In the genomic region with DNA sequence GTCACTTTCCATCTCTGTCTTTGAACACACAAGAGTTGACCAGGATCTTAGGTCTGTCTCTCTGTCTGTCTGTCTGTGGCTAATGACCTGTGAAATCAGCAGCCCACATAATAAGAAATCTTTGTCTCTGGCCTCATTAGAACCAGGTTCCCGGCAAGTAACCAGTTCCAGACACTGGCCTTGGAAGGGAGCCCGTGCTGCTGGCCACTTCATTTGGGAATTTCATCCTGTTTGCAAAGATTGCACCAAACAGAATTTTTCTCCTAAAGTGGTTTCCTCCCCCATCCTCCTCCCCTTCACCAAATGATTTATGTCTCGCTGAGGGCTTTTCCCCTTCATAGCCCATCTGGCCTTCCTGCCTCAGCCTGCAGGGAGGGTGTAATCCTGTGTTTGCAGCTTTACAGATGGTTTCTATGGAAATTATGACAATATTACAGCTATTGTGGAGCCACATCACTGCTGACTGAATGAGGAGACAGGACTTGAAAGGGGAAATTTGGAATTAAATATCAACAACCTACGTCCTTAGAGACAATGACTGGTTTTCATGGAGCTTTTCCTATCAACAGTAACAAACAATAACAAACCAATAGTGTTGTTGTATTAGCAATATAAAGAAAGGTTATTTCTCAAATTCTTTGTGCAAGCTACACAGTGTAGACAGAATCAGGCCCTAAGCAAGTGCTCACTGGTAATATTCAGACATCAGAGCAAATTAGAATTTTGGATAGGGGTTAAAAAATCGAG, we compare ENCODE assay signal across 2 cellular contexts.
A peak's percentile ranks its signal among the peaks of the same experiment; 100 is the strongest.
TF ChIP-seq lines count a peak whose summit lies in the region.

No MANE protein-coding gene starts in this region.

TF ChIP-seq in endothelial cell of umbilical vein, 7 proteins besides CTCF, POLR2A, EP300 and RAD21:
- TF ChIP-seq, protein P1, sequence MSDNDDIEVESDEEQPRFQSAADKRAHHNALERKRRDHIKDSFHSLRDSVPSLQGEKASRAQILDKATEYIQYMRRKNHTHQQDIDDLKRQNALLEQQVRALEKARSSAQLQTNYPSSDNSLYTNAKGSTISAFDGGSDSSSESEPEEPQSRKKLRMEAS (IDR thresholded peaks at IDR 0.05; ENCODE audit: insufficient read depth, insufficient read length) = no peak
- TF ChIP-seq FOS (IDR thresholded peaks at IDR 0.05; ENCODE audit: borderline replicate concordance, insufficient read depth, low read length) (no peak), EZH2 (IDR thresholded peaks at IDR 0.05; ENCODE audit: borderline replicate concordance, low read depth, low read length, severe bottlenecking) (no peak), POLR2AphosphoS5 (IDR thresholded peaks at IDR 0.05; ENCODE audit: insufficient read depth, low read depth, low read length) (peak; percentile 37), MYC (IDR thresholded peaks at IDR 0.05; ENCODE audit: low read depth, low read length) (no peak), GATA2 (IDR thresholded peaks at IDR 0.05; ENCODE audit: insufficient read depth, insufficient read length, low read depth, low read length) (no peak), JUN (IDR thresholded peaks at IDR 0.05; ENCODE audit: borderline replicate concordance, insufficient read depth, insufficient read length, low read depth) (peak; percentile 78)

TF ChIP-seq in neural cell, 6 proteins besides CTCF, POLR2A, EP300 and RAD21:
- no peak for TF ChIP-seq TAF1 (IDR thresholded peaks at IDR 0.05; ENCODE audit: low read depth)
- TF ChIP-seq EZH2 (IDR thresholded peaks at IDR 0.05; ENCODE audit: borderline replicate concordance, insufficient read depth, low read length, poor library complexity, severe bottlenecking) = no peak
- peak; percentile 31 for TF ChIP-seq POLR2AphosphoS5 (IDR thresholded peaks at IDR 0.05)
- TF ChIP-seq, protein P2, sequence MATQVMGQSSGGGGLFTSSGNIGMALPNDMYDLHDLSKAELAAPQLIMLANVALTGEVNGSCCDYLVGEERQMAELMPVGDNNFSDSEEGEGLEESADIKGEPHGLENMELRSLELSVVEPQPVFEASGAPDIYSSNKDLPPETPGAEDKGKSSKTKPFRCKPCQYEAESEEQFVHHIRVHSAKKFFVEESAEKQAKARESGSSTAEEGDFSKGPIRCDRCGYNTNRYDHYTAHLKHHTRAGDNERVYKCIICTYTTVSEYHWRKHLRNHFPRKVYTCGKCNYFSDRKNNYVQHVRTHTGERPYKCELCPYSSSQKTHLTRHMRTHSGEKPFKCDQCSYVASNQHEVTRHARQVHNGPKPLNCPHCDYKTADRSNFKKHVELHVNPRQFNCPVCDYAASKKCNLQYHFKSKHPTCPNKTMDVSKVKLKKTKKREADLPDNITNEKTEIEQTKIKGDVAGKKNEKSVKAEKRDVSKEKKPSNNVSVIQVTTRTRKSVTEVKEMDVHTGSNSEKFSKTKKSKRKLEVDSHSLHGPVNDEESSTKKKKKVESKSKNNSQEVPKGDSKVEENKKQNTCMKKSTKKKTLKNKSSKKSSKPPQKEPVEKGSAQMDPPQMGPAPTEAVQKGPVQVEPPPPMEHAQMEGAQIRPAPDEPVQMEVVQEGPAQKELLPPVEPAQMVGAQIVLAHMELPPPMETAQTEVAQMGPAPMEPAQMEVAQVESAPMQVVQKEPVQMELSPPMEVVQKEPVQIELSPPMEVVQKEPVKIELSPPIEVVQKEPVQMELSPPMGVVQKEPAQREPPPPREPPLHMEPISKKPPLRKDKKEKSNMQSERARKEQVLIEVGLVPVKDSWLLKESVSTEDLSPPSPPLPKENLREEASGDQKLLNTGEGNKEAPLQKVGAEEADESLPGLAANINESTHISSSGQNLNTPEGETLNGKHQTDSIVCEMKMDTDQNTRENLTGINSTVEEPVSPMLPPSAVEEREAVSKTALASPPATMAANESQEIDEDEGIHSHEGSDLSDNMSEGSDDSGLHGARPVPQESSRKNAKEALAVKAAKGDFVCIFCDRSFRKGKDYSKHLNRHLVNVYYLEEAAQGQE (IDR thresholded peaks at IDR 0.05; ENCODE audit: borderline replicate concordance) = no peak
